In genomic region chr10:6014241-6014761, GRCh38 we compare ENCODE assay signal across 8 cellular contexts. TPM values are rescaled to one million over a fixed set of nuclear protein-coding genes. Genes with fewer than 3 reads are reported as not detected.
DNase-seq lines count a peak whose midpoint lies in the region; ATAC-seq and TF ChIP-seq lines count a peak whose summit lies in the region.

No MANE protein-coding gene starts in this region.

- H3K27me3 Mint-ChIP-seq in Caco-2 (ENCODE audit: insufficient read depth, unreplicated experiment) (peaks cover 9% of the 10 kb centered on the region), nephron progenitor cell (ENCODE audit: low read depth, poor library complexity) (peaks cover 20% of the 10 kb centered on the region)

- H3K36me3 Mint-ChIP-seq in Caco-2 (ENCODE audit: insufficient read depth, unreplicated experiment) (no peaks in the 10 kb centered on the region), nephron progenitor cell (ENCODE audit: low read depth) (no peaks in the 10 kb centered on the region)

- H3K9me3 Mint-ChIP-seq in Caco-2 (ENCODE audit: unreplicated experiment), result peaks cover 9% of the 10 kb centered on the region
- H3K9me3 Mint-ChIP-seq in nephron progenitor cell, result peaks cover 1% of the 10 kb centered on the region

- TF ChIP-seq CTCF in Caco-2 (IDR thresholded peaks at IDR 0.05; ENCODE audit: insufficient read depth in 1 of 2, low read depth in 1 of 2, low read length in 1 of 2, severe bottlenecking in 1 of 2, unreplicated experiment in 1 of 2), result peak; percentile 82 to 85
- peak; percentile 89 for TF ChIP-seq CTCF in fibroblast of mammary gland (conservative IDR thresholded peaks at IDR 0.05; ENCODE audit: control insufficient read depth, insufficient read depth, low read depth, low read length)
- TF ChIP-seq CTCF in nephron progenitor cell (IDR thresholded peaks at IDR 0.05), result peak; percentile 66

- no peaks in the 10 kb centered on the region; the same call in 1 of the 2 replicates for H3K27me3 ChIP-seq in Caco-2 (replicated peaks; ENCODE audit: control insufficient read depth, insufficient read depth, low read length)

- H3K4me1 Mint-ChIP-seq in Caco-2 (ENCODE audit: low read depth, unreplicated experiment) (no peaks in the 10 kb centered on the region), nephron progenitor cell (peaks cover 8% of the 10 kb centered on the region)

- no peaks in the 10 kb centered on the region for H3K4me1 ChIP-seq in Caco-2

- no peaks in the 10 kb centered on the region for H3K36me3 ChIP-seq in Caco-2 (ENCODE audit: control insufficient read depth, insufficient read depth, low read length)

- H3K27ac Mint-ChIP-seq in Caco-2 (ENCODE audit: unreplicated experiment), result no peak overlapping the region
- no peak overlapping the region for H3K27ac Mint-ChIP-seq in nephron progenitor cell

- ATAC-seq in GM21529 (IDR thresholded peaks at IDR 0.05; ENCODE audit: unreplicated experiment) (peak; percentile 74), HG02870 (IDR thresholded peaks at IDR 0.05; ENCODE audit: unreplicated experiment) (no peak), GM19324 (IDR thresholded peaks at IDR 0.05; ENCODE audit: low FRiP score, unreplicated experiment) (no peak)

- no peak overlapping the region for H3K4me3 Mint-ChIP-seq in Caco-2 (ENCODE audit: unreplicated experiment)
- no peak overlapping the region for H3K4me3 Mint-ChIP-seq in nephron progenitor cell

- DNase-seq in Caco-2 (peak in 1 of 2 experiments; percentile 67), NCI-H69 (lab: John Stamatoyannopoulos, UW) (peak; percentile 12), activated T-cell treated with anti-CD3 and anti-CD28 coated beads for 4 hours (peak; percentile 64), fibroblast of mammary gland (ENCODE audit: low read depth) (peak; percentile 59), nephron progenitor cell (peak; percentile 46)

- POLR2A ChIA-PET in Caco-2 (lab: Charles Lee), result no interaction called here

- no peaks in the 10 kb centered on the region for H3K9me3 ChIP-seq in Caco-2

- CTCF ChIA-PET in Caco-2 (lab: Charles Lee), result interaction anchor here (1.6 to 2.0 kb wide), 2 partner anchors 388 to 392 kb away, joined by 4 to 15 read pairs; no protein-coding TSS in a partner anchor

- H3K4me3 ChIP-seq in Caco-2 (ENCODE audit: low read depth, low read length), result no peak overlapping the region
- H3K4me3 ChIP-seq in fibroblast of mammary gland (ENCODE audit: control insufficient read depth, low read depth, low read length), result no peak overlapping the region

- intact Hi-C loops in Caco-2 (cut with micrococcal nuclease; ENCODE audit: unreplicated experiment), result loop anchor here (1.0 kb wide), 5 partner anchors 36 to 392 kb away; no protein-coding TSS in a partner anchor

- BruUV-seq in Caco-2 (replicated peaks; lab: Mats Ljungman, UMichigan), result no TSS peak

RNA-seq across cellular contexts. Expression of gene IL15RA, which starts 37.0 kb away (rescaled TPM):
- total RNA-seq in Caco-2 (2022), result 0.46 and 0.66 TPM in 2 replicates

RNA-seq across cellular contexts. Expression of gene IL2RA, which starts 47.9 kb away (rescaled TPM):
- total RNA-seq in Caco-2 (2022), result not detected in 2 replicates
